8 cellular contexts compared by ENCODE assay signal in the genomic region with DNA sequence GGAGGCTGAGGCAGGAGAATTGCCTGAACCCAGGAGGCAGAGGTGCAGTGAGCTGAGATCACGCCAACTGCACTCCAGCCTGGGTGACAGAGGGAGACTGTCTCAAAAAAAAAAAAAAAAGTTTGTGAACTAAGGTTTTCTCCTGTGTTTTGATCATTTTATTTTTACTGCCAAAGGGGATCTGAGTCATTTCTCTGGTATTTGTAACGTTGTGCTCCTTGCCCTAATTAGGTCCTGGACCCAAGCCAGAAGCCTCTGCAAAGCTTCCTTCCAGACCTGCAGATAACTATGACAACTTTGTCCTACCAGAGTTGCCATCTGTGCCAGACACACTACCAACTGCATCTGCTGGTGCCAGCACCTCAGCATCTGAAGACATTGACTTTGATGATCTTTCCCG. TPM values are rescaled to one million over a fixed set of nuclear protein-coding genes. Genes with fewer than 3 reads are reported as not detected.
A peak's percentile ranks its signal among the peaks of the same experiment; 100 is the strongest.
DNase-seq lines count a peak whose midpoint lies in the region; ATAC-seq and TF ChIP-seq lines count a peak whose summit lies in the region.

No MANE protein-coding gene starts in this region.

- peaks cover 69% of the 10 kb centered on the region for H4K20me1 ChIP-seq in IMR-90 (ENCODE audit: insufficient read depth, low read length)

- TF ChIP-seq POLR2A in IMR-90 (IDR thresholded peaks at IDR 0.05; ENCODE audit: low read depth, low read length) (no peak), breast epithelium (IDR thresholded peaks at IDR 0.05) (no peak)

- no peak overlapping the region for H2BK15ac ChIP-seq in IMR-90 (ENCODE audit: low read depth, low read length)

- H3K9me3 ChIP-seq in IMR-90 (ENCODE audit: control insufficient read depth, insufficient read depth, low read length) (no peaks in the 10 kb centered on the region), breast epithelium (no peaks in the 10 kb centered on the region), lower lobe of right lung (no peaks in the 10 kb centered on the region)

- H2BK120ac ChIP-seq in IMR-90 (ENCODE audit: low read depth, low read length), result no peak overlapping the region

- no peak for TF ChIP-seq RAD21 in IMR-90 (IDR thresholded peaks at IDR 0.05; ENCODE audit: low read length)

- H3K36me3 ChIP-seq in IMR-90 (ENCODE audit: control insufficient read depth, insufficient read depth, low read length) (peaks cover 41% of the 10 kb centered on the region), breast epithelium (peaks cover 6% of the 10 kb centered on the region), lower lobe of right lung (peaks cover 87% of the 10 kb centered on the region)

- no peak overlapping the region; the same call in 1 of the 2 replicates for H3K4me2 ChIP-seq in IMR-90 (ENCODE audit: low read depth, low read length)

- no peak for TF ChIP-seq CTCF in IMR-90 (conservative IDR thresholded peaks at IDR 0.05; ENCODE audit: low read depth, low read length)
- no peak for TF ChIP-seq CTCF in breast epithelium (IDR thresholded peaks at IDR 0.05)
- TF ChIP-seq CTCF in lower lobe of right lung (IDR thresholded peaks at IDR 0.05), result no peak

- no peaks in the 10 kb centered on the region for H3K27me3 ChIP-seq in IMR-90 (ENCODE audit: control insufficient read depth, insufficient read depth, low read length)
- H3K27me3 ChIP-seq in breast epithelium, result no peaks in the 10 kb centered on the region
- no peaks in the 10 kb centered on the region for H3K27me3 ChIP-seq in lower lobe of right lung (ENCODE audit: low read depth)

- H3K27ac ChIP-seq in IMR-90 (ENCODE audit: insufficient read depth, low read length) (peak overlapping the region; percentile 56; the same call in 1 of the 2 replicates), breast epithelium (peak overlapping the region; percentile 74 to 88), lower lobe of right lung (peak overlapping the region; percentile 53)

- H3K9me1 ChIP-seq in IMR-90 (ENCODE audit: insufficient read depth, low read length), result peaks cover 20% of the 10 kb centered on the region; the same call in 1 of the 2 replicates

- H3K18ac ChIP-seq in IMR-90 (ENCODE audit: low read depth, low read length), result no peak overlapping the region

- ATAC-seq in IMR-90 (ENCODE audit: low read depth) (peak; percentile 30), lower lobe of right lung (peak; percentile 40 to 41), HG03520 (IDR thresholded peaks at IDR 0.05; ENCODE audit: unreplicated experiment) (no peak)

- no peak overlapping the region for H2AFZ ChIP-seq in IMR-90 (replicated peaks; ENCODE audit: low read length, poor library complexity)

- H3K56ac ChIP-seq in IMR-90 (ENCODE audit: extremely low read depth, insufficient read depth, low read length), result no peak overlapping the region

- H3K14ac ChIP-seq in IMR-90 (replicated peaks; ENCODE audit: low read depth, low read length), result no peak overlapping the region

- BruUV-seq in IMR-90 (replicated peaks; lab: Mats Ljungman, UMichigan), result no TSS peak

- in situ Hi-C loops in IMR-90 (cut with MboI; ENCODE audit: low sequenced_read_pairs), result no loop called here

- no peak overlapping the region for H3K23ac ChIP-seq in IMR-90 (ENCODE audit: low read depth, low read length)

- H3K4ac ChIP-seq in IMR-90 (ENCODE audit: low read depth, low read length), result peak overlapping the region; percentile 55; the same call in 1 of the 2 replicates

- H2AK5ac ChIP-seq in IMR-90 (ENCODE audit: low read depth, low read length), result no peak overlapping the region

- no peak overlapping the region; a peak in 1 of 4 replicates for H4K8ac ChIP-seq in IMR-90 (ENCODE audit: low read depth in 2 of 2, low read length in 2 of 2)

- POLR2A ChIA-PET in IMR-90 (lab: Charles Lee; ENCODE audit: unreplicated experiment), result no interaction called here

- H2AK9ac ChIP-seq in IMR-90 (replicated peaks; ENCODE audit: low read depth, low read length, poor library complexity), result no peak overlapping the region

- WGBS in IMR-90 (ENCODE audit: extremely low coverage in 2 of 2, insufficient read length in 1 of 2), 2 experiments, result no CpG with 5 or more reads among the region's 3 CpGs

- H3K9ac ChIP-seq in IMR-90 (ENCODE audit: low read depth, low read length), result no peak overlapping the region

- peak; percentile 99 for DNase-seq in A172 (ENCODE audit: low spot score)
- DNase-seq in IMR-90, result peak; percentile 90
- peak; percentile 70 to 86 for DNase-seq in breast epithelium (ENCODE audit: low spot score in 2 of 2)
- no peak for DNase-seq in lower lobe of right lung
- no peak for DNase-seq in NCI-H187 (lab: John Stamatoyannopoulos, UW)
- no peak for DNase-seq in stimulated activated CD4-positive, alpha-beta T cell treated with anti-CD3 and anti-CD28 coated beads, Interleukin-4, amount 100 ng/mL, for 24 hours
- DNase-seq in GDM1 (lab: John Stamatoyannopoulos, UW), result no peak

- H2BK20ac ChIP-seq in IMR-90 (ENCODE audit: low read depth, low read length), result no peak overlapping the region

- CTCF ChIA-PET in IMR-90 (lab: Yijun Ruan, JAX), result interaction anchor here (0.6 kb wide), 2 partner anchors 13 to 38 kb away, joined by 3 read pairs; no protein-coding TSS in a partner anchor

- H2BK5ac ChIP-seq in IMR-90 (ENCODE audit: low read depth, low read length, poor library complexity, severe bottlenecking), result peak overlapping the region; percentile 43

- dilution Hi-C loops in IMR-90 (cut with HindIII; ENCODE audit: low sequenced_read_pairs, unreplicated experiment), result no loop called here

- peaks cover 32 to 75% of the 10 kb centered on the region in 2 experiments for H3K79me1 ChIP-seq in IMR-90 (ENCODE audit: low read depth in 1 of 2, low read length in 2 of 2)

- H4K5ac ChIP-seq in IMR-90 (ENCODE audit: low read depth, low read length), result no peak overlapping the region

- H3K4me1 ChIP-seq in IMR-90 (ENCODE audit: control insufficient read depth, insufficient read depth, low read length) (peaks cover 22% of the 10 kb centered on the region), breast epithelium (peaks cover 10 to 21% of the 10 kb centered on the region in 2 donors), lower lobe of right lung (peaks cover 38% of the 10 kb centered on the region)

- no peak overlapping the region for H3K4me3 ChIP-seq in IMR-90 (ENCODE audit: insufficient read depth, low read depth, low read length)
- no peak overlapping the region for H3K4me3 ChIP-seq in breast epithelium
- no peak overlapping the region for H3K4me3 ChIP-seq in lower lobe of right lung

- H4K91ac ChIP-seq in IMR-90 (ENCODE audit: insufficient read depth, low read depth, low read length), result no peak overlapping the region

- intact Hi-C loops in IMR-90 (cut with micrococcal nuclease), result no loop called here
- intact Hi-C loops in breast epithelium (cut with DNase I; ENCODE audit: low total_unique reads), result no loop called here
- intact Hi-C loops in lower lobe of right lung (cut with DNase I), result no loop called here

TF ChIP-seq in IMR-90, 13 proteins besides CTCF, POLR2A, EP300 and RAD21:
- no peak for TF ChIP-seq MXI1 (IDR thresholded peaks at IDR 0.05; ENCODE audit: borderline replicate concordance, low read depth, low read length)
- no peak for TF ChIP-seq FOS (IDR thresholded peaks at IDR 0.05; ENCODE audit: low read depth, low read length)
- no peak for TF ChIP-seq CHD1 (IDR thresholded peaks at IDR 0.05; ENCODE audit: low read depth, low read length)
- TF ChIP-seq MAFK (IDR thresholded peaks at IDR 0.05; ENCODE audit: low read depth, low read length), result no peak
- no peak for TF ChIP-seq NFE2L2 (IDR thresholded peaks at IDR 0.05; ENCODE audit: low read depth, low read length)
- TF ChIP-seq BHLHE40 (IDR thresholded peaks at IDR 0.05; ENCODE audit: low read depth, low read length), result no peak
- no peak for TF ChIP-seq CEBPB (IDR thresholded peaks at IDR 0.05; ENCODE audit: low read depth, low read length)
- TF ChIP-seq, protein P1, sequence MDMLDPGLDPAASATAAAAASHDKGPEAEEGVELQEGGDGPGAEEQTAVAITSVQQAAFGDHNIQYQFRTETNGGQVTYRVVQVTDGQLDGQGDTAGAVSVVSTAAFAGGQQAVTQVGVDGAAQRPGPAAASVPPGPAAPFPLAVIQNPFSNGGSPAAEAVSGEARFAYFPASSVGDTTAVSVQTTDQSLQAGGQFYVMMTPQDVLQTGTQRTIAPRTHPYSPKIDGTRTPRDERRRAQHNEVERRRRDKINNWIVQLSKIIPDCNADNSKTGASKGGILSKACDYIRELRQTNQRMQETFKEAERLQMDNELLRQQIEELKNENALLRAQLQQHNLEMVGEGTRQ (IDR thresholded peaks at IDR 0.05; ENCODE audit: low read depth, low read length), result no peak
- TF ChIP-seq, protein P2, sequence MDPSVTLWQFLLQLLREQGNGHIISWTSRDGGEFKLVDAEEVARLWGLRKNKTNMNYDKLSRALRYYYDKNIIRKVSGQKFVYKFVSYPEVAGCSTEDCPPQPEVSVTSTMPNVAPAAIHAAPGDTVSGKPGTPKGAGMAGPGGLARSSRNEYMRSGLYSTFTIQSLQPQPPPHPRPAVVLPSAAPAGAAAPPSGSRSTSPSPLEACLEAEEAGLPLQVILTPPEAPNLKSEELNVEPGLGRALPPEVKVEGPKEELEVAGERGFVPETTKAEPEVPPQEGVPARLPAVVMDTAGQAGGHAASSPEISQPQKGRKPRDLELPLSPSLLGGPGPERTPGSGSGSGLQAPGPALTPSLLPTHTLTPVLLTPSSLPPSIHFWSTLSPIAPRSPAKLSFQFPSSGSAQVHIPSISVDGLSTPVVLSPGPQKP (IDR thresholded peaks at IDR 0.05; ENCODE audit: borderline replicate concordance, low read depth, low read length), result no peak
- no peak for TF ChIP-seq RCOR1 (IDR thresholded peaks at IDR 0.05; ENCODE audit: insufficient replicate concordance, low read length)
- TF ChIP-seq MAZ (IDR thresholded peaks at IDR 0.05; ENCODE audit: borderline replicate concordance, low read depth, low read length), result no peak
- TF ChIP-seq RFX5 (IDR thresholded peaks at IDR 0.05; ENCODE audit: low read depth, low read length), result no peak
- TF ChIP-seq SMC3 (IDR thresholded peaks at IDR 0.05; ENCODE audit: low read depth, low read length), result no peak

RNA-seq across cellular contexts. Expression of a gene that starts 32.1 kb away (rescaled TPM):
- total RNA-seq in A172 (2014; rRNA removed; shearing (Covaris generic)), result 163 and 166 TPM in 2 replicates
- total RNA-seq in IMR-90 (2012; rRNA removed), result 175 and 186 TPM in 2 replicates
- 122 and 134 TPM in 2 replicates for polyA plus RNA-seq in IMR-90 (2012; rRNA removed)
- polyA plus RNA-seq in IMR-90 (2012; cell fraction: cytosol; rRNA removed), result 52.7 and 72.3 TPM in 2 replicates
- 112 and 358 TPM in 2 replicates for polyA plus RNA-seq in IMR-90 (2012; cell fraction: nucleus; rRNA removed; ENCODE audit: low replicate concordance)
- 100 to 1,000 TPM; 217 to 303 (median 253) TPM for total RNA-seq in breast epithelium
- 200 TPM for total RNA-seq in lower lobe of right lung

RNA-seq across cellular contexts. Expression of a gene that starts 43.4 kb away (rescaled TPM):
- total RNA-seq in A172 (2014; rRNA removed; shearing (Covaris generic)), result 8.1 and 23.9 TPM in 2 replicates
- 4.4 and 5.9 TPM in 2 replicates for total RNA-seq in IMR-90 (2012; rRNA removed)
- polyA plus RNA-seq in IMR-90 (2012; rRNA removed), result 5.8 and 6.0 TPM in 2 replicates
- polyA plus RNA-seq in IMR-90 (2012; cell fraction: cytosol; rRNA removed), result 6.9 and 8.2 TPM in 2 replicates
- 14.0 and 15.1 TPM in 2 replicates for polyA plus RNA-seq in IMR-90 (2012; cell fraction: nucleus; rRNA removed; ENCODE audit: low replicate concordance)
- total RNA-seq in breast epithelium, result 10 to 100 TPM in 1 of 3 donors, 1 to 10 TPM in 2; 3.7 to 11.1 (median 9.8) TPM
- 8.2 TPM for total RNA-seq in lower lobe of right lung

Comparison
In these comparisons a context has a peak if more than half of its experiments do, and no peak if none do; other contexts are left out.
1. DNase-seq: peak in A172 (single experiment), IMR-90 (single experiment) and breast epithelium (2 of 2); none in lower lobe of right lung (single experiment), NCI-H187 (0 of 2), stimulated activated CD4-positive, alpha-beta T cell treated with anti-CD3 and anti-CD28 coated beads, Interleukin-4, amount 100 ng/mL, for 24 hours (single experiment) and GDM1 (single experiment).
2. Peak in every context shown above with its lines, with median percentiles within 50 percentile points of each other: H3K27ac ChIP-seq.